ENCODE assay signal across 9 cellular contexts in the genomic region with DNA sequence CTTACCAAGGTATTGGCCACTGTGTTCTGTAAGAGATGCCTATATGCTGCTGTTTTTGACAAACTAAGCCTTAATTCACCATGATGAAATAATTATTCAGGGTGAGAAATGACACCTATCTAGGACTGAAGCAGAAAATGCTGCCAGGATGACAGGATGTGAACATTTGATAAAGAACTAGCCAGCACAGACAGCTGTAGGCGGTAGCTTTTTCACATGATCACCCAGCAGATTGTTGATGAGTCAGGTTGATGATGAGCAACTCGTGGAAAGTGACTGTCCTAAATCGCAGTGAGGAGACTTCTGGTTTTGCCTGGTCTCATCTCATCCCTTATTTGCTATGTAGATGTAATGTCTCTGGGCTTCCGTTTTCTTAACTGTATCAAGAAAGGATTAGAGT.
DNase-seq lines count a peak whose midpoint lies in the region; ATAC-seq and TF ChIP-seq lines count a peak whose summit lies in the region.
"Had no signal": no experiment of that assay in that cellular context is flagged by ENCODE, and none has a peak within 500 bp of the region (broad histone marks: within the 10 kb centered on the region; RNA-seq: fewer than 3 reads in every experiment).

No MANE protein-coding gene starts in this region.

- DNase-seq in MCF 10A (ENCODE audit: unreplicated experiment), result peak; percentile 69
- no peak for DNase-seq in breast epithelium (ENCODE audit: low spot score in 2 of 2)
- DNase-seq in RWPE2 (ENCODE audit: low spot score), result no peak
- DNase-seq in dorsolateral prefrontal cortex, result peak in 4 of 10 donors; percentile 55 to 80 (median 66)
- DNase-seq in NCI-H1417 (lab: John Stamatoyannopoulos, UW), result no peak
- no peak for DNase-seq in NCI-H345 (lab: John Stamatoyannopoulos, UW)

- CTCF ChIA-PET in MCF 10A (lab: Yijun Ruan, JAX), result interaction anchor here (0.5 to 2.0 kb wide), 3 partner anchors 9 to 18 kb away, joined by 3 to 6 read pairs (median 3); no protein-coding TSS in a partner anchor

- H3K27ac Mint-ChIP-seq in MCF 10A (ENCODE audit: low read depth, unreplicated experiment), result peak overlapping the region; percentile 37

- H3K36me3 ChIP-seq in breast epithelium, result no peaks in the 10 kb centered on the region
- H3K36me3 ChIP-seq in RWPE2 (ENCODE audit: low read depth), result peaks cover 10% of the 10 kb centered on the region; the same call in 1 of the 2 replicates
- no peaks in the 10 kb centered on the region for H3K36me3 ChIP-seq in skeletal muscle satellite cell (ENCODE audit: insufficient read depth, low read length)

- ATAC-seq in HG03039 (IDR thresholded peaks at IDR 0.05; ENCODE audit: unreplicated experiment) (peak; percentile 93), RWPE2 (ENCODE audit: low read depth) (peak; percentile 82)
- ATAC-seq: body of pancreas had no signal

- H3K4me1 Mint-ChIP-seq in MCF 10A (ENCODE audit: insufficient read depth, unreplicated experiment), result peaks cover 16% of the 10 kb centered on the region

- peak overlapping the region; percentile 46 for H3K4me2 ChIP-seq in skeletal muscle satellite cell (ENCODE audit: low read length)

- BruUV-seq in MCF 10A (replicated peaks; lab: Mats Ljungman, UMichigan), result no TSS peak

- no peak overlapping the region for H3K27ac ChIP-seq in breast epithelium
- H3K27ac ChIP-seq in RWPE2 (ENCODE audit: poor library complexity, severe bottlenecking), result no peak overlapping the region
- H3K27ac ChIP-seq in dorsolateral prefrontal cortex, result peak overlapping the region in 58 of 59 donors; percentile 18 to 96 (median 79)
- H3K27ac ChIP-seq: body of pancreas had no signal

- no peaks in the 10 kb centered on the region for H3K4me1 ChIP-seq in breast epithelium
- H3K4me1 ChIP-seq in RWPE2 (ENCODE audit: insufficient read depth, poor library complexity, severe bottlenecking), result peaks cover 30% of the 10 kb centered on the region
- peaks cover 39% of the 10 kb centered on the region for H3K4me1 ChIP-seq in skeletal muscle satellite cell (ENCODE audit: control insufficient read depth, insufficient read depth, low read length)
- H3K4me1 ChIP-seq: body of pancreas had no signal

- intact Hi-C loops in MCF 10A (cut with micrococcal nuclease), result loop anchor here (5.0 kb wide), 4 partner anchors 46 to 236 kb away; a partner anchor contains a TSS
- intact Hi-C loops in breast epithelium (cut with DNase I; ENCODE audit: low total_unique reads), result no loop called here
- intact Hi-C loops in dorsolateral prefrontal cortex (cut with DNase I), result no loop called here

- H3K9me3 Mint-ChIP-seq in MCF 10A (ENCODE audit: unreplicated experiment), result no peaks in the 10 kb centered on the region

- no peaks in the 10 kb centered on the region for H3K27me3 ChIP-seq in breast epithelium
- H3K27me3 ChIP-seq in RWPE2 (ENCODE audit: insufficient read depth, poor library complexity, severe bottlenecking), result no peaks in the 10 kb centered on the region
- H3K27me3 ChIP-seq in dorsolateral prefrontal cortex, result no peaks in the 10 kb centered on the region
- no peaks in the 10 kb centered on the region for H3K27me3 ChIP-seq in skeletal muscle satellite cell (ENCODE audit: control insufficient read depth, insufficient read depth, low read length)
- H3K27me3 ChIP-seq: body of pancreas had no signal

- no peak overlapping the region for H3K4me3 Mint-ChIP-seq in MCF 10A (ENCODE audit: unreplicated experiment)

- POLR2A ChIA-PET in MCF 10A (lab: Yijun Ruan, JAX), result interaction anchor here (0.6 to 4.3 kb wide), 14 partner anchors 12 to 373 kb away, joined by 3 to 16 read pairs (median 4); a partner anchor contains a TSS

- TF ChIP-seq POLR2A in breast epithelium (IDR thresholded peaks at IDR 0.05), result no peak

- no peak for TF ChIP-seq CTCF in MCF 10A (IDR thresholded peaks at IDR 0.05; ENCODE audit: unreplicated experiment)
- no peak for TF ChIP-seq CTCF in breast epithelium (IDR thresholded peaks at IDR 0.05)
- TF ChIP-seq CTCF in RWPE2 (IDR thresholded peaks at IDR 0.05; ENCODE audit: poor library complexity, severe bottlenecking), result no peak
- peak in 1 of 56 donors; percentile 18 for TF ChIP-seq CTCF in dorsolateral prefrontal cortex (IDR thresholded peaks at IDR 0.05 in 54 of 56, conservative IDR thresholded peaks at IDR 0.05 in 2 of 56; ENCODE audit: low read depth in 1 of 56, partially characterized antibody in 56 of 56)

- no peaks in the 10 kb centered on the region for H3K9me3 ChIP-seq in breast epithelium
- no peaks in the 10 kb centered on the region for H3K9me3 ChIP-seq in RWPE2 (ENCODE audit: severe bottlenecking)
- no peaks in the 10 kb centered on the region for H3K9me3 ChIP-seq in skeletal muscle satellite cell (replicated peaks; ENCODE audit: low read length)
- H3K9me3 ChIP-seq: body of pancreas had no signal

- H3K9ac ChIP-seq in skeletal muscle satellite cell (ENCODE audit: low read depth, low read length), result no peak overlapping the region

- no peak overlapping the region for H3K4me3 ChIP-seq in breast epithelium
- H3K4me3 ChIP-seq in RWPE2 (ENCODE audit: severe bottlenecking), result no peak overlapping the region
- peak overlapping the region in 3 of 59 donors; percentile 3 to 14 (median 3) for H3K4me3 ChIP-seq in dorsolateral prefrontal cortex
- no peak overlapping the region for H3K4me3 ChIP-seq in skeletal muscle satellite cell (ENCODE audit: low read length)
- H3K4me3 ChIP-seq: body of pancreas had no signal

- H3K27me3 Mint-ChIP-seq in MCF 10A (ENCODE audit: insufficient read depth, unreplicated experiment), result no peaks in the 10 kb centered on the region

- peaks cover 19% of the 10 kb centered on the region for H3K36me3 Mint-ChIP-seq in MCF 10A (ENCODE audit: insufficient read depth, unreplicated experiment)

Comparison
In these comparisons a context has a peak if more than half of its experiments do, and no peak if none do; other contexts are left out.
1. H3K27ac ChIP-seq: peak in dorsolateral prefrontal cortex (58 of 59); none in breast epithelium (0 of 2) and RWPE2 (single experiment).